8 cellular contexts compared by ENCODE assay signal in the genomic region with DNA sequence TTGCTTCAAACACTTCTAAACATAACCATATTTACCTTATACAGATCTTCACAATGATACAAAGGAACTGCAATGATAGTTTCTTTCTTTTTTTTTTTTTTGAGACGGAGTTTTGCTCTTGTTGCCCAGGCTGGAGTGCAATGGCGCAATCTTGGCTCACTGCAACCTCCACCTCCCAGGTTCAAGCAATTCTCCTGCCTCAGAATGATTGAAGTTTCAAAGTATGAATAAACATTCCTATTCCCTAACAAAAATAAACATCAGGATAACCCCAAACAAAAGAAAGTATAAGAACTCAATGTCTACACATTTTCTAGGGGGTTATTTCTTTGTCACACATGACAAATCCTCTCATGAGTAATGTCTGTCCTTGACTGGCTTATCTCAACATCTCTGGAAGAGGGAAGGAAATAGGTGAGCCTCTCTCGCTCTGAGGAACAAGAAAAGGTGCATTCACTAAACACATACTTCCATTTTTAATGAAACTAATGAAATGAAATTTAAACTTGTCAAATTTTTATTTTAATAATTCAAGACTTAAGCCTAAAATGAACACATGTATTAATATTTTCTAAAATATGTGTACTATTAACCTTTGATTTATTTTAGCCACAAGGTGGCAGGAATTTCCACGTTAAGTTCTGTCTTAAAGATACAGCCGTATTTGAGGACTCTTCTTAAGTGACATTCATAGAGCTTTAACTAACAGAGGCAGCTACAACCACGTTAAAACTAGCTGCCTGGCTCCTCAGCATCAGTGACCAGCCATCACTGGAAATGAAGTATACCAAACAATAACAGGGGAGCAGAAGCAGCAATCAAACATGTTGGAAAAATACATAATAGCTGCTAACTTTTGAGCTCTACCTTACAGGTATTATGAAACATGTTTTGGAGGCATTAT. TPM values are rescaled to one million over a fixed set of nuclear protein-coding genes. Genes with fewer than 3 reads are reported as not detected.
DNase-seq lines count a peak whose midpoint lies in the region; ATAC-seq, FAIRE-seq and TF ChIP-seq lines count a peak whose summit lies in the region.

No MANE protein-coding gene starts in this region.

- H3K9me3 ChIP-seq in A549 (no peaks in the 10 kb centered on the region), HUES48 (ENCODE audit: control insufficient read depth, insufficient read depth, low read length) (no peaks in the 10 kb centered on the region), HepG2 (ENCODE audit: low read length) (no peaks in the 10 kb centered on the region), esophagus squamous epithelium (no peaks in the 10 kb centered on the region)

- H3K4me3 ChIP-seq in A549 (no peak overlapping the region), HUES48 (ENCODE audit: low read depth, low read length) (no peak overlapping the region), HepG2 (replicated peaks in 1 of 3; ENCODE audit: insufficient read depth in 1 of 3, low read depth in 2 of 3, low read length in 3 of 3) (peak overlapping the region in 1 of 3 experiments; percentile 36; a peak in 1 of 6 replicates), esophagus squamous epithelium (no peak overlapping the region)

- TF ChIP-seq RAD21 in A549 (conservative IDR thresholded peaks at IDR 0.05 in 1 of 2, IDR thresholded peaks at IDR 0.05 in 1 of 2) (peak; percentile 62 to 85), HepG2 (CRISPR knock-in tag; IDR thresholded peaks at IDR 0.05) (no peak)

- FAIRE-seq in A549 (lab: Jason Lieb, UNC) (no peak), HepG2 (lab: Jason Lieb, UNC) (peak; percentile 66)

- H3K4me2 ChIP-seq in A549 (peak overlapping the region; percentile 65), HepG2 (ENCODE audit: low read depth, low read length) (peak overlapping the region; percentile 74)

- TF ChIP-seq POLR2A in A549 (IDR thresholded peaks at IDR 0.05; ENCODE audit: low read length) (no peak), HepG2 (IDR thresholded peaks at IDR 0.05; ENCODE audit: insufficient read depth in 1 of 2, low read depth in 2 of 2, low read length in 2 of 2) (no peak), esophagus squamous epithelium (IDR thresholded peaks at IDR 0.05) (no peak)

- peaks cover 8% of the 10 kb centered on the region for H3K79me2 ChIP-seq in HepG2 (ENCODE audit: insufficient read depth, low read length)

- BruUV-seq in HepG2 (replicated peaks; lab: Mats Ljungman, UMichigan), result no TSS peak

- DNase-seq in A549 (ENCODE audit: low read depth in 1 of 2, low spot score in 1 of 2), result peak; percentile 86 to 87
- DNase-seq in EH (ENCODE audit: low read depth), result peak; percentile 34
- peak; percentile 91 for DNase-seq in HepG2 (ENCODE audit: low spot score)
- no peak for DNase-seq in esophagus squamous epithelium (lab: John Stamatoyannopoulos, UW)
- DNase-seq in SIG-M5 (lab: John Stamatoyannopoulos, UW), result no peak

- intact Hi-C loops in HepG2 (cut with micrococcal nuclease; ENCODE audit: unreplicated experiment), result loop anchor here (1.0 to 5.0 kb wide), 4 partner anchors 35 to 117 kb away; no protein-coding TSS in a partner anchor
- intact Hi-C loops in esophagus squamous epithelium (cut with DNase I), result no loop called here

- in situ Hi-C loops in HepG2 (cut with HindIII; ENCODE audit: extremely low pct_ligation_motif_present, low pct_unique_long_range_greater_than_20kb), result no loop called here

- TF ChIP-seq CTCF in A549 (IDR thresholded peaks at IDR 0.05), result peak; percentile 78
- peak; percentile 71 for TF ChIP-seq CTCF in VCaP (conservative IDR thresholded peaks at IDR 0.05)
- TF ChIP-seq CTCF in HepG2 (CRISPR knock-in tag; IDR thresholded peaks at IDR 0.05), result peak; percentile 40
- peak in 3 of 6 experiments; percentile 31 to 60 (median 57) for TF ChIP-seq CTCF in esophagus squamous epithelium (IDR thresholded peaks at IDR 0.05)

- peak; percentile 57 to 67; a peak in 3 of 5 replicates for TF ChIP-seq EP300 in A549 (IDR thresholded peaks at IDR 0.05)
- TF ChIP-seq EP300 in HepG2 (IDR thresholded peaks at IDR 0.05; ENCODE audit: low read depth in 2 of 2, low read length in 2 of 2), result peak in 1 of 2 experiments; percentile 83; a peak in 2 of 4 replicates
- 0 out of 2 replicates have a peak, but pooled peaks have one; percentile 49 for TF ChIP-seq EP300 in HepG2 (CRISPR knock-in tag; IDR thresholded peaks at IDR 0.05; ENCODE audit: borderline replicate concordance)

- CTCF ChIA-PET in A549 (lab: Yijun Ruan, JAX), result interaction anchor here (0.6 to 2.5 kb wide), 38 partner anchors 7 to 356 kb away, joined by 3 to 20 read pairs (median 4); partner anchors contain the start of genes IGF2BP3 and MALSU1
- CTCF ChIA-PET in HepG2 (lab: Yijun Ruan, JAX; ENCODE audit: low intra/inter-chr PET ratio, low total read pairs), result interaction anchor here (1.0 kb wide), 1 partner anchor 23 kb away, joined by 3 read pairs; no protein-coding TSS in a partner anchor

- ATAC-seq in A549 (peak; percentile 91 to 96), HepG2 (peak; percentile 67), GM18502 (IDR thresholded peaks at IDR 0.05; ENCODE audit: poor library complexity, unreplicated experiment) (no peak)

- H2AFZ ChIP-seq in HepG2 (ENCODE audit: low read length), result no peak overlapping the region

- H3K4me1 ChIP-seq in A549, result peaks cover 37% of the 10 kb centered on the region
- H3K4me1 ChIP-seq in HUES48 (ENCODE audit: control insufficient read depth, insufficient read depth, low read length), result no peaks in the 10 kb centered on the region; the same call in 1 of the 2 replicates
- peaks cover 71% of the 10 kb centered on the region for H3K4me1 ChIP-seq in HepG2 (ENCODE audit: insufficient read depth, low read length)
- peaks cover 0 to 30% (median 0%) of the 10 kb centered on the region in 3 donors for H3K4me1 ChIP-seq in esophagus squamous epithelium

- H3K9ac ChIP-seq in HUES48 (ENCODE audit: low read depth, low read length) (no peak overlapping the region), HepG2 (ENCODE audit: insufficient read depth, low read depth, low read length) (peak overlapping the region; percentile 58)

- peaks cover 50% of the 10 kb centered on the region for H3K36me3 ChIP-seq in HUES48 (ENCODE audit: control insufficient read depth, insufficient read depth, low read length)
- H3K36me3 ChIP-seq in HepG2 (replicated peaks in 1 of 2; ENCODE audit: control insufficient read depth in 1 of 2, insufficient read depth in 2 of 2, low read length in 2 of 2), result peaks cover 1 to 3% of the 10 kb centered on the region in 2 experiments; a peak in 1 of 5 replicates
- no peaks in the 10 kb centered on the region for H3K36me3 ChIP-seq in esophagus squamous epithelium

- H4K20me1 ChIP-seq in HepG2 (ENCODE audit: insufficient read depth, low read length), result no peaks in the 10 kb centered on the region

- POLR2A ChIA-PET in A549 (lab: Yijun Ruan, JAX), result interaction anchor here (0.6 to 1.1 kb wide), 7 partner anchors 58 to 218 kb away, joined by 3 to 9 read pairs (median 4); partner anchors contain the start of gene MALSU1
- POLR2A ChIA-PET in HepG2 (lab: Yijun Ruan, JAX), result interaction anchor here (0.5 to 2.5 kb wide), 14 partner anchors 13 to 178 kb away, joined by 3 to 49 read pairs (median 4); partner anchors contain the start of gene MALSU1

- WGBS in A549 (ENCODE audit: missing lambda C conversion rate), result 2% methylated on average over 6 of the region's 6 CpGs
- 5% methylated on average over 6 of the region's 6 CpGs for WGBS in HepG2 (ENCODE audit: low lambda C conversion rate)
- 10 to 13% methylated on average over 6 of the region's 6 CpGs for WGBS in esophagus squamous epithelium, 2 donors

- no peaks in the 10 kb centered on the region for H3K27me3 ChIP-seq in HUES48 (ENCODE audit: control insufficient read depth, insufficient read depth, low read length)
- H3K27me3 ChIP-seq in HepG2 (ENCODE audit: control insufficient read depth in 1 of 2, insufficient read depth in 2 of 2, low read length in 2 of 2), result no peaks in the 10 kb centered on the region
- peaks cover 0 to 20% (median 0%) of the 10 kb centered on the region in 4 donors for H3K27me3 ChIP-seq in esophagus squamous epithelium

- H3K27ac ChIP-seq in A549 (peak overlapping the region; percentile 62), HUES48 (ENCODE audit: low read depth, low read length) (peak overlapping the region; percentile 43), VCaP (no peak overlapping the region), HepG2 (ENCODE audit: extremely low read length, insufficient read depth, low read length) (peak overlapping the region; percentile 82), esophagus squamous epithelium (no peak overlapping the region)

RNA-seq across cellular contexts. Expression of gene MALSU1, which starts 58.3 kb away (rescaled TPM):
- polyA plus RNA-seq in A549 (2011; rRNA removed) (93.6 and 122 TPM in 2 replicates), A549 (2017; fragmentation: RNase III; extraction: RNeasy Plus Mini Kit Qiagen cat#74134 plus additional on column Dnase treatment) (91.9 to 102 TPM (median 101 TPM) in 3 replicates), HepG2 (2011; rRNA removed) (51.6 and 72.0 TPM in 2 replicates)
- polyA plus RNA-seq in A549 (2012; cell fraction: cytosol; rRNA removed), result 105 and 112 TPM in 2 replicates
- polyA plus RNA-seq in A549 (2012; cell fraction: nucleus; rRNA removed), result 43.8 and 57.6 TPM in 2 replicates
- 19.5 and 22.5 TPM in 2 replicates for polyA minus RNA-seq in A549 (2011; rRNA and poly(A)+ RNA removed)
- total RNA-seq in HepG2 (2016; rRNA removed; fragmentation: Illumina TruSeq; extraction: Trizol) (141 and 188 TPM in 2 replicates), esophagus squamous epithelium (10 to 100 TPM; 32.6 to 55.1 (median 49.3) TPM)
- 55.4 and 74.4 TPM in 2 replicates for total RNA-seq in HepG2 (2016; cell fraction: cytosol; rRNA removed; fragmentation: Illumina TruSeq; extraction: Trizol; ENCODE audit: low read depth)
- total RNA-seq in HepG2 (2016; cell fraction: insoluble cytoplasmic fraction; rRNA removed; fragmentation: Illumina TruSeq; extraction: Trizol), result 134 and 186 TPM in 2 replicates
- 96.1 and 111 TPM in 2 replicates for total RNA-seq in HepG2 (2016; cell fraction: membrane; rRNA removed; fragmentation: Illumina TruSeq; extraction: Trizol)
- 49.1 and 52.9 TPM in 2 replicates for total RNA-seq in HepG2 (2016; cell fraction: nucleus; rRNA removed; fragmentation: Illumina TruSeq; extraction: Trizol)
- polyA plus RNA-seq in HepG2 (2011; cell fraction: cytosol; rRNA removed), result 82.4 and 82.6 TPM in 2 replicates
- polyA plus RNA-seq in HepG2 (2011; cell fraction: nucleus; rRNA removed), result 24.8 and 38.6 TPM in 2 replicates
- polyA plus RNA-seq in HepG2 (2012), result 58.1 and 99.3 TPM in 2 replicates
- polyA plus RNA-seq in HepG2 (2016; cell fraction: cytosol; fragmentation: Illumina TruSeq; extraction: Trizol; ENCODE audit: low read depth), result 78.8 and 82.1 TPM in 2 replicates
- polyA plus RNA-seq in HepG2 (2016; cell fraction: insoluble cytoplasmic fraction; fragmentation: Illumina TruSeq; extraction: Trizol; ENCODE audit: low read depth), result 213 and 216 TPM in 2 replicates
- polyA plus RNA-seq in HepG2 (2016; cell fraction: membrane; fragmentation: Illumina TruSeq; extraction: Trizol; ENCODE audit: low read depth), result 91.1 and 105 TPM in 2 replicates
- 99.5 and 103 TPM in 2 replicates for polyA plus RNA-seq in HepG2 (2016; cell fraction: nucleus; fragmentation: Illumina TruSeq; extraction: Trizol; ENCODE audit: insufficient read depth, low read depth)
- polyA minus RNA-seq in HepG2 (2011; rRNA and poly(A)+ RNA removed; ENCODE audit: low replicate concordance), result 18.4 and 23.7 TPM in 2 replicates
- 40.5 and 48.0 TPM in 2 replicates for polyA minus RNA-seq in HepG2 (2011; cell fraction: cytosol; rRNA and poly(A)+ RNA removed)
- polyA minus RNA-seq in HepG2 (2011; cell fraction: nucleus; rRNA and poly(A)+ RNA removed), result 41.1 and 44.5 TPM in 2 replicates

Comparison
In these comparisons a context has a peak if more than half of its experiments do, and no peak if none do; other contexts are left out.
1. DNase-seq: peak in A549 (2 of 2), EH (single experiment) and HepG2 (single experiment); none in esophagus squamous epithelium (single experiment) and SIG-M5 (single experiment).
2. H3K27ac ChIP-seq: peak in A549 (2 of 2), HUES48 (single experiment) and HepG2 (single experiment); none in VCaP (single experiment) and esophagus squamous epithelium (0 of 4).
3. Of the 38 proteins assayed by ChIP-seq in both HepG2 and A549: peak only in HepG2: CHD4 and HDAC2; only in A549: BCL3, JUN, JUNB, KDM5A, MAX, PBX3 and 2 more; in both: CEBPB, CTCF, EP300 and FOSL2; in neither: 23; mixed calls (peak in some experiments, not most) for 1.